In the genomic region with DNA sequence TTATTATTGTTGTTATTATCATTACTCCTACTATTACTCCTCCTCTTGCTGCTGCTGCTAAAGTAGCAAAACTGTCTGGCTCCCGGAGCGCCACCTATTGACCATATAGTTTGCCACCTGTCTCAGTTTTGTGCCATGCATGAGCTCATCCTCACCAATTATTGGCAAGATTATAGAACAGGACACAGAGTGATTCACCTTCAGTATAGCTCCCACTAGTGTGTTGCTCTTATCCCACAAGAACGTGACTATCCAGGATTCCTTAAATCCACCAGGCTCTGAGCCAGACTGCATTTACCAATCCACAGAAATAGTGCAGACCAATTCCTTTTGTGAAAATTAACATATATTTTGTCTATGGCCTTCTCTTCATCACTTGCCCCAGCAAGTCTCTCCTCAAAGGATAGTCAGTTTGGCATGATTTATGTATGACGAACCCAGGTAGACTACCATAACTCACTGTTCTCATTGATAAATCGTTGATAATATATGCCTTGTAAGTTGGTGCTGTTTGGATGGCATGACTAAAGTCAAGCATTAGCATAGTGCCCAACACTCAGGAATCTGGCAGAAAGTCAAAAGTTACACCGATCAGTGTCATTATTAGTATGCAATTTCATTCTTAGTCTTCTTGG, we compare ENCODE assay signal across 15 cellular contexts.
DNase-seq lines count a peak whose midpoint lies in the region; ATAC-seq and TF ChIP-seq lines count a peak whose summit lies in the region.
"Had no signal": no experiment of that assay in that cellular context is flagged by ENCODE, and none has a peak within 500 bp of the region (broad histone marks: within the 10 kb centered on the region; RNA-seq: fewer than 3 reads in every experiment).

No MANE protein-coding gene starts in this region.

- H3K27ac Mint-ChIP-seq in WTC11: no peak overlapping the region
- H3K27ac Mint-ChIP-seq: activated naive CD8-positive, alpha-beta T cell treated with anti-CD3 and anti-CD28 coated beads, Interleukin-2, amount 10 ng/mL, durations not matched to agents 7 days and 5 days; natural killer cell had no signal

- no peaks in the 10 kb centered on the region for H3K4me1 ChIP-seq in spleen

- DNase-seq in AG04449 (ENCODE audit: low read depth, low spot score) (no peak), HCEC 1CT (peak; percentile 56), WTC11 (ENCODE audit: low spot score) (peak; percentile 28), glomerular visceral epithelial cell (ENCODE audit: extremely low spot score) (peak; percentile 66), spleen (no peak), lower leg skin (ENCODE audit: low spot score in 2 of 2) (no peak), amygdala (lab: John Stamatoyannopoulos, UW) (no peak)
- no peak for DNase-seq in activated CD8-positive, alpha-beta memory T cell treated with anti-CD3 and anti-CD28 coated beads for 24 hours
- DNase-seq: activated naive CD8-positive, alpha-beta T cell treated with anti-CD3 and anti-CD28 coated beads, Interleukin-2, amount 10 ng/mL, durations not matched to agents 7 days and 5 days; activated T-cell treated with anti-CD3 and anti-CD28 coated beads, Interleukin-2, amount 50 U/mL, for 4 hours; central memory CD4-positive, alpha-beta T cell; COR-L47; natural killer cell; NCI-H2029; NCI-H510A treated with DMSO at 0.1 percent for 48 hours had no signal

- H3K4me3 ChIP-seq in AG04449 (ENCODE audit: low read depth, low read length) (no peak overlapping the region), spleen (no peak overlapping the region), lower leg skin (ENCODE audit: low read depth, poor library complexity, severe bottlenecking) (no peak overlapping the region)

- peaks cover 0 to 14% (median 0%) of the 10 kb centered on the region in 7 donors for H3K27me3 ChIP-seq in spleen (replicated peaks in 1 of 7)

- peaks cover 9% of the 10 kb centered on the region for H3K9me3 Mint-ChIP-seq in WTC11
- H3K9me3 Mint-ChIP-seq: activated naive CD8-positive, alpha-beta T cell treated with anti-CD3 and anti-CD28 coated beads, Interleukin-2, amount 10 ng/mL, durations not matched to agents 7 days and 5 days had no signal

- WGBS in spleen, 5 donors: 85 to 92% (median 88%) methylated on average over 6 of the region's 6 CpGs
- 62 to 66% methylated on average over 6 of the region's 6 CpGs for WGBS in lower leg skin, 2 donors

- CTCF ChIA-PET in AG04449 (lab: Yijun Ruan, JAX) (interaction anchor here (0.9 to 1.9 kb wide), 4 partner anchors 12 to 946 kb away, joined by 3 to 6 read pairs (median 4); no protein-coding TSS in a partner anchor), WTC11 (lab: Charles Lee) (interaction anchor here (0.6 to 2.1 kb wide), 15 partner anchors 9 to 289 kb away, joined by 3 to 15 read pairs (median 4); no protein-coding TSS in a partner anchor)

- H3K9me3 ChIP-seq in spleen: peaks cover 0 to 27% (median 2%) of the 10 kb centered on the region in 8 donors

- no peaks in the 10 kb centered on the region; the same call in 1 of the 2 replicates for H3K27me3 Mint-ChIP-seq in WTC11 (ENCODE audit: low read depth)
- H3K27me3 Mint-ChIP-seq: activated naive CD8-positive, alpha-beta T cell treated with anti-CD3 and anti-CD28 coated beads, Interleukin-2, amount 10 ng/mL, durations not matched to agents 7 days and 5 days had no signal

- ATAC-seq in WTC11: no peak
- ATAC-seq: activated T-cell treated with anti-CD3 and anti-CD28 coated beads, Interleukin-2, amount 50 U/mL, for 4 hours; natural killer cell had no signal

- TF ChIP-seq POLR2A in spleen (IDR thresholded peaks at IDR 0.05) (no peak), lower leg skin (IDR thresholded peaks at IDR 0.05) (no peak)

- intact Hi-C loops in spleen (cut with DNase I; ENCODE audit: low total_unique reads): no loop called here
- intact Hi-C loops in lower leg skin (cut with DNase I; ENCODE audit: low total_unique reads): no loop called here

- POLR2A ChIA-PET in AG04449 (lab: Yijun Ruan, JAX) (interaction anchor here (0.6 kb wide), 1 partner anchor 25 kb away, joined by 3 read pairs; no protein-coding TSS in a partner anchor), WTC11 (lab: Charles Lee) (no interaction called here)

- H3K36me3 Mint-ChIP-seq in WTC11: no peaks in the 10 kb centered on the region
- H3K36me3 Mint-ChIP-seq: activated naive CD8-positive, alpha-beta T cell treated with anti-CD3 and anti-CD28 coated beads, Interleukin-2, amount 10 ng/mL, durations not matched to agents 7 days and 5 days; natural killer cell had no signal

- no peak overlapping the region for H3K4me3 Mint-ChIP-seq in WTC11
- H3K4me3 Mint-ChIP-seq: activated naive CD8-positive, alpha-beta T cell treated with anti-CD3 and anti-CD28 coated beads, Interleukin-2, amount 10 ng/mL, durations not matched to agents 7 days and 5 days; activated T-cell treated with anti-CD3 and anti-CD28 coated beads, Interleukin-2, amount 50 U/mL, for 4 hours; natural killer cell had no signal

- TF ChIP-seq CTCF in AG04449 (IDR thresholded peaks at IDR 0.05; ENCODE audit: insufficient read depth, low read length, missing control alignments): peak; percentile 1
- TF ChIP-seq CTCF in WTC11 (IDR thresholded peaks at IDR 0.05): no peak
- TF ChIP-seq CTCF in spleen (IDR thresholded peaks at IDR 0.05 in 8 of 11, conservative IDR thresholded peaks at IDR 0.05 in 3 of 11): no peak
- no peak for TF ChIP-seq CTCF in lower leg skin (IDR thresholded peaks at IDR 0.05)

- H3K36me3 ChIP-seq in spleen: no peaks in the 10 kb centered on the region

- H3K27ac ChIP-seq in spleen: no peak overlapping the region

- no peaks in the 10 kb centered on the region for H3K4me1 Mint-ChIP-seq in WTC11
- H3K4me1 Mint-ChIP-seq: activated naive CD8-positive, alpha-beta T cell treated with anti-CD3 and anti-CD28 coated beads, Interleukin-2, amount 10 ng/mL, durations not matched to agents 7 days and 5 days; natural killer cell had no signal

TF ChIP-seq in WTC11, 78 proteins besides CTCF, POLR2A, EP300 and RAD21 (continues in another document):
- TF ChIP-seq TEAD1 (CRISPR knock-in tag; IDR thresholded peaks at IDR 0.05) (no peak), USF2 (CRISPR knock-in tag; IDR thresholded peaks at IDR 0.05) (no peak), NFYB (CRISPR knock-in tag; conservative IDR thresholded peaks at IDR 0.05; ENCODE audit: low read depth) (no peak), FOXJ3 (CRISPR knock-in tag; IDR thresholded peaks at IDR 0.05; ENCODE audit: borderline replicate concordance) (no peak), ZNF671 (CRISPR knock-in tag; IDR thresholded peaks at IDR 0.05) (no peak), ZMAT4 (CRISPR knock-in tag; IDR thresholded peaks at IDR 0.05) (no peak), MXD4 (CRISPR knock-in tag; IDR thresholded peaks at IDR 0.05; ENCODE audit: borderline replicate concordance) (no peak)
- TF ChIP-seq, protein P1, sequence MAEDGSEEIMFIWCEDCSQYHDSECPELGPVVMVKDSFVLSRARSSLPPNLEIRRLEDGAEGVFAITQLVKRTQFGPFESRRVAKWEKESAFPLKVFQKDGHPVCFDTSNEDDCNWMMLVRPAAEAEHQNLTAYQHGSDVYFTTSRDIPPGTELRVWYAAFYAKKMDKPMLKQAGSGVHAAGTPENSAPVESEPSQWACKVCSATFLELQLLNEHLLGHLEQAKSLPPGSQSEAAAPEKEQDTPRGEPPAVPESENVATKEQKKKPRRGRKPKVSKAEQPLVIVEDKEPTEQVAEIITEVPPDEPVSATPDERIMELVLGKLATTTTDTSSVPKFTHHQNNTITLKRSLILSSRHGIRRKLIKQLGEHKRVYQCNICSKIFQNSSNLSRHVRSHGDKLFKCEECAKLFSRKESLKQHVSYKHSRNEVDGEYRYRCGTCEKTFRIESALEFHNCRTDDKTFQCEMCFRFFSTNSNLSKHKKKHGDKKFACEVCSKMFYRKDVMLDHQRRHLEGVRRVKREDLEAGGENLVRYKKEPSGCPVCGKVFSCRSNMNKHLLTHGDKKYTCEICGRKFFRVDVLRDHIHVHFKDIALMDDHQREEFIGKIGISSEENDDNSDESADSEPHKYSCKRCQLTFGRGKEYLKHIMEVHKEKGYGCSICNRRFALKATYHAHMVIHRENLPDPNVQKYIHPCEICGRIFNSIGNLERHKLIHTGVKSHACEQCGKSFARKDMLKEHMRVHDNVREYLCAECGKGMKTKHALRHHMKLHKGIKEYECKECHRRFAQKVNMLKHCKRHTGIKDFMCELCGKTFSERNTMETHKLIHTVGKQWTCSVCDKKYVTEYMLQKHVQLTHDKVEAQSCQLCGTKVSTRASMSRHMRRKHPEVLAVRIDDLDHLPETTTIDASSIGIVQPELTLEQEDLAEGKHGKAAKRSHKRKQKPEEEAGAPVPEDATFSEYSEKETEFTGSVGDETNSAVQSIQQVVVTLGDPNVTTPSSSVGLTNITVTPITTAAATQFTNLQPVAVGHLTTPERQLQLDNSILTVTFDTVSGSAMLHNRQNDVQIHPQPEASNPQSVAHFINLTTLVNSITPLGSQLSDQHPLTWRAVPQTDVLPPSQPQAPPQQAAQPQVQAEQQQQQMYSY (CRISPR knock-in tag; IDR thresholded peaks at IDR 0.05): no peak

Comparison
In these comparisons a context has a peak if more than half of its experiments do, and no peak if none do; other contexts are left out.
1. DNase-seq: peak in HCEC 1CT (single experiment), WTC11 (single experiment) and glomerular visceral epithelial cell (single experiment); none in AG04449 (single experiment), spleen (single experiment), lower leg skin (0 of 2), activated CD8-positive, alpha-beta memory T cell treated with anti-CD3 and anti-CD28 coated beads for 24 hours (single experiment) and amygdala (0 of 56).